9 cellular contexts compared by ENCODE assay signal in genomic region chr20:59752704-59753460, GRCh38.
DNase-seq lines count a peak whose midpoint lies in the region; ATAC-seq and TF ChIP-seq lines count a peak whose summit lies in the region.
"Had no signal": no experiment of that assay in that cellular context is flagged by ENCODE, and none has a peak within 500 bp of the region (broad histone marks: within the 10 kb centered on the region; RNA-seq: fewer than 3 reads in every experiment).

No MANE protein-coding gene starts in this region.

- DNase-seq in GM06990 (ENCODE audit: extremely low read depth, insufficient read length) (peak; percentile 25), fibroblast of lung (ENCODE audit: low read depth in 2 of 2) (no peak), A673 (ENCODE audit: low spot score) (no peak), endothelial cell (ENCODE audit: low spot score) (no peak), T1000 (lab: John Stamatoyannopoulos, UW) (no peak)
- DNase-seq: stimulated activated naive CD8-positive, alpha-beta T cell treated with anti-CD3 and anti-CD28 coated beads, Interleukin-15, Interleukin-2, amounts not matched to agents 100 U/mL and 50 U/mL, for 24 hours had no signal

- H3K36me3 Mint-ChIP-seq in endothelial cell (ENCODE audit: low read depth, unreplicated experiment), result no peaks in the 10 kb centered on the region

- H3K27ac ChIP-seq in fibroblast of lung (ENCODE audit: insufficient read depth, low read length) (no peak overlapping the region), A673 (ENCODE audit: low read depth, low read length, poor library complexity, severe bottlenecking) (no peak overlapping the region)

- H3K4me1 ChIP-seq in fibroblast of lung (ENCODE audit: control insufficient read depth, extremely low read depth, insufficient read depth, low read length) (no peaks in the 10 kb centered on the region), A673 (ENCODE audit: insufficient read depth, low read length, poor library complexity, severe bottlenecking) (no peaks in the 10 kb centered on the region)

- intact Hi-C loops in A673 (cut with micrococcal nuclease; ENCODE audit: unreplicated experiment), result no loop called here

- no peaks in the 10 kb centered on the region for H3K27me3 Mint-ChIP-seq in endothelial cell (ENCODE audit: unreplicated experiment)

- no peaks in the 10 kb centered on the region for H3K9me3 Mint-ChIP-seq in endothelial cell (ENCODE audit: unreplicated experiment)

- H2AFZ ChIP-seq in fibroblast of lung (ENCODE audit: low read length), result no peak overlapping the region

- H4K20me1 ChIP-seq in fibroblast of lung (ENCODE audit: control insufficient read depth, extremely low read depth, insufficient read depth, low read length), result no peaks in the 10 kb centered on the region

- H3K27ac Mint-ChIP-seq in endothelial cell (ENCODE audit: unreplicated experiment), result no peak overlapping the region

- peak overlapping the region; percentile 25 for H3K4me2 ChIP-seq in fibroblast of lung (ENCODE audit: extremely low read depth, insufficient read depth, low read length)

- H3K36me3 ChIP-seq in GM06990 (ENCODE audit: control insufficient read depth, insufficient read depth, low read length) (no peaks in the 10 kb centered on the region), fibroblast of lung (ENCODE audit: control insufficient read depth, insufficient read depth, low read length) (no peaks in the 10 kb centered on the region), A673 (ENCODE audit: insufficient read depth, low read length, poor library complexity, severe bottlenecking) (no peaks in the 10 kb centered on the region)

- no peak overlapping the region for H3K4me3 Mint-ChIP-seq in endothelial cell (ENCODE audit: unreplicated experiment)

- no TSS peak for BruUV-seq in A673 (replicated peaks; lab: Mats Ljungman, UMichigan)

- peak; percentile 26 for ATAC-seq in GM19463 (IDR thresholded peaks at IDR 0.05; ENCODE audit: unreplicated experiment)
- peak; percentile 35 for ATAC-seq in HG03108 (IDR thresholded peaks at IDR 0.05; ENCODE audit: unreplicated experiment)
- ATAC-seq in GM18861 (IDR thresholded peaks at IDR 0.05; ENCODE audit: unreplicated experiment), result no peak

- CTCF ChIA-PET in A673 (lab: Charles Lee), result interaction anchor here (0.9 kb wide), 1 partner anchor 181 kb away, joined by 4 read pairs; no protein-coding TSS in a partner anchor

- TF ChIP-seq CTCF in GM06990 (IDR thresholded peaks at IDR 0.05; ENCODE audit: insufficient read depth, low read length, poor library complexity, severe bottlenecking), result no peak
- no peak for TF ChIP-seq CTCF in fibroblast of lung (conservative IDR thresholded peaks at IDR 0.05 in 1 of 2, IDR thresholded peaks at IDR 0.05 in 1 of 2; ENCODE audit: low read depth in 1 of 2, low read length in 2 of 2)
- no peak for TF ChIP-seq CTCF in A673 (conservative IDR thresholded peaks at IDR 0.05; ENCODE audit: low read depth, low read length)
- TF ChIP-seq CTCF in endothelial cell (IDR thresholded peaks at IDR 0.05; ENCODE audit: unreplicated experiment), result no peak

- no peaks in the 10 kb centered on the region for H3K79me2 ChIP-seq in fibroblast of lung (ENCODE audit: control insufficient read depth, insufficient read depth, low read length)

- POLR2A ChIA-PET in A673 (lab: Charles Lee; ENCODE audit: low non-redundant PET), result no interaction called here

- no peaks in the 10 kb centered on the region for H3K9me3 ChIP-seq in fibroblast of lung (ENCODE audit: control insufficient read depth, insufficient read depth, low read depth, low read length)
- H3K9me3 ChIP-seq in A673 (ENCODE audit: low read depth, low read length, poor library complexity, severe bottlenecking), result no peaks in the 10 kb centered on the region

- H3K27me3 ChIP-seq in GM06990 (replicated peaks; ENCODE audit: control insufficient read depth, insufficient read depth, low read length), result no peaks in the 10 kb centered on the region
- no peaks in the 10 kb centered on the region for H3K27me3 ChIP-seq in fibroblast of lung (ENCODE audit: control insufficient read depth, insufficient read depth, low read length)
- H3K27me3 ChIP-seq in A673 (replicated peaks; ENCODE audit: insufficient read depth, low read depth, low read length, poor library complexity), result peaks cover 53% of the 10 kb centered on the region

- H3K4me3 ChIP-seq in GM06990 (replicated peaks; ENCODE audit: low read depth, low read length) (peak overlapping the region; percentile 31), fibroblast of lung (replicated peaks in 1 of 4; ENCODE audit: control extremely low read depth in 1 of 4, insufficient read depth in 1 of 4, low read depth in 3 of 4, low read length in 4 of 4) (no peak overlapping the region), A673 (ENCODE audit: low read depth, low read length, poor library complexity, severe bottlenecking) (no peak overlapping the region)

- peaks cover 4% of the 10 kb centered on the region for H3K4me1 Mint-ChIP-seq in endothelial cell (ENCODE audit: unreplicated experiment)

- H3K9ac ChIP-seq in fibroblast of lung (ENCODE audit: insufficient read depth, low read length), result no peak overlapping the region
